ENCODE assay signal across 23 cellular contexts in the genomic region with DNA sequence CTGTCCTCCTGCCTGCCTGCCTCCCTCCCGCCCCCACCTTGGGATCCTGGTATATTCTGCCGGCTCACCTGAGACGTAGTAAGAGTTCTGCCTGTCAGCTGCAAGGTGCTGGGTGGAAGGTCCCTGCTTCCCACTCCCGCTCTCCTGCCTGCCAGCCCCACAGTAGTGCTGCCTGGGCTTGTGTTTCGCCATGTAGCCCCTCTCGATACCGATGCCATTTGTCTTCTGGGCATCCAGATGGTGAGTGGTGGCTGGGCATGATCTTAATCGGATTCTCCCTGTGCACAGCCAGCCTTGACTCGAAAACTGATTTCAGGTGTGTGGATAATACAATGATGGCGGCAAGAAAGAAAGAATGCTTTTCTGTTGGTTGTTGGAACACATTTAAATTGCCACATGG.
DNase-seq lines count a peak whose midpoint lies in the region; ATAC-seq, FAIRE-seq and TF ChIP-seq lines count a peak whose summit lies in the region.
"Had no signal": no experiment of that assay in that cellular context is flagged by ENCODE, and none has a peak within 500 bp of the region (broad histone marks: within the 10 kb centered on the region; RNA-seq: fewer than 3 reads in every experiment).

No MANE protein-coding gene starts in this region.

- H3K4me1 Mint-ChIP-seq in mesothelial cell of epicardium = peaks cover 48% of the 10 kb centered on the region
- H3K4me1 Mint-ChIP-seq in activated T-cell treated with anti-CD3 and anti-CD28 coated beads, Interleukin-2, amount 50 U/mL, for 4 hours (ENCODE audit: low read depth) = no peaks in the 10 kb centered on the region
- H3K4me1 Mint-ChIP-seq: IgD-negative memory B cell had no signal

- H3K4me3 Mint-ChIP-seq in mesothelial cell of epicardium = no peak overlapping the region
- no peak overlapping the region for H3K4me3 Mint-ChIP-seq in activated T-cell treated with anti-CD3 and anti-CD28 coated beads, Interleukin-2, amount 50 U/mL, for 4 hours
- H3K4me3 Mint-ChIP-seq: T-helper 1 cell treated with Interleukin-12 subunit alpha and Interleukin-12 subunit beta and Interleukin-4 antibody, amounts not matched to agents 30 μg/mL and 1 μg/mL, for 36 hours had no signal

- H3K27me3 Mint-ChIP-seq in mesothelial cell of epicardium (ENCODE audit: low read depth) = peaks cover 1% of the 10 kb centered on the region
- peaks cover 11% of the 10 kb centered on the region for H3K27me3 Mint-ChIP-seq in activated T-cell treated with anti-CD3 and anti-CD28 coated beads, Interleukin-2, amount 50 U/mL, for 4 hours (ENCODE audit: low read depth)

- DNase-seq in D721Med (ENCODE audit: insufficient read length, low spot score) = no peak
- DNase-seq in NCI-H82 treated with DMSO at 0.1 percent for 48 hours (lab: John Stamatoyannopoulos, UW; ENCODE audit: unreplicated experiment) = peak; percentile 26
- no peak for DNase-seq in mesothelial cell of epicardium (ENCODE audit: low spot score in 2 of 2, unreplicated experiment in 2 of 2)
- DNase-seq in activated T-cell treated with anti-CD3 and anti-CD28 coated beads, Interleukin-2, amount 50 U/mL, for 4 hours = no peak
- DNase-seq: BE2C; CD4-positive, alpha-beta memory T cell; DMS53; GF-D8; Karpas-422; MG63; NCI-H1048; NCI-H1417 treated with DMSO at 0.1 percent for 48 hours; NCI-H1930; NCI-H226; NCI-H510A treated with DMSO at 0.1 percent for 48 hours; OCI-M1 had no signal

- no peak for TF ChIP-seq CTCF in D721Med (IDR thresholded peaks at IDR 0.05; ENCODE audit: insufficient read depth, missing control alignments)
- TF ChIP-seq CTCF in mesothelial cell of epicardium (IDR thresholded peaks at IDR 0.05; ENCODE audit: unreplicated experiment) = no peak

- H3K4me1 ChIP-seq in BLaER1 = peaks cover 91% of the 10 kb centered on the region
- H3K4me1 ChIP-seq: BE2C had no signal

- H3K36me3 Mint-ChIP-seq in mesothelial cell of epicardium = no peaks in the 10 kb centered on the region
- H3K36me3 Mint-ChIP-seq in activated T-cell treated with anti-CD3 and anti-CD28 coated beads, Interleukin-2, amount 50 U/mL, for 4 hours (ENCODE audit: insufficient read depth) = no peaks in the 10 kb centered on the region
- H3K36me3 Mint-ChIP-seq: CD4-positive, alpha-beta memory T cell; IgD-negative memory B cell had no signal

- H3K4me3 ChIP-seq in BLaER1 = no peak overlapping the region
- H3K4me3 ChIP-seq: MG63, SJSA1 had no signal

- no peaks in the 10 kb centered on the region for H3K36me3 ChIP-seq in BLaER1
- H3K36me3 ChIP-seq: BE2C, MG63 had no signal

- no peak overlapping the region for H3K9ac ChIP-seq in BLaER1

- peak overlapping the region; percentile 19; the same call in 1 of the 2 replicates for H3K4me2 ChIP-seq in BLaER1

- H3K27me3 ChIP-seq in BLaER1 = no peaks in the 10 kb centered on the region
- H3K27me3 ChIP-seq: BE2C, MG63, SJSA1 had no signal

- no peak overlapping the region for H3K27ac ChIP-seq in BLaER1
- H3K27ac ChIP-seq: SJSA1 had no signal

- FAIRE-seq in D721Med (lab: Jason Lieb, UNC) = peak; percentile 67
- FAIRE-seq: H54 had no signal

- ATAC-seq in HG03469 (IDR thresholded peaks at IDR 0.05; ENCODE audit: unreplicated experiment) (no peak), GM21529 (IDR thresholded peaks at IDR 0.05; ENCODE audit: unreplicated experiment) (no peak)
- ATAC-seq in activated T-cell treated with anti-CD3 and anti-CD28 coated beads, Interleukin-2, amount 50 U/mL, for 4 hours = no peak

- peak overlapping the region; percentile 6 for H3K27ac Mint-ChIP-seq in mesothelial cell of epicardium
- H3K27ac Mint-ChIP-seq: IgD-negative memory B cell; T-helper 1 cell treated with Interleukin-12 subunit alpha and Interleukin-12 subunit beta and Interleukin-4 antibody, amounts not matched to agents 30 μg/mL and 1 μg/mL, for 36 hours had no signal

- H4K20me1 ChIP-seq in BLaER1 = peaks cover 94% of the 10 kb centered on the region

- H3K9me3 ChIP-seq in BLaER1 = no peaks in the 10 kb centered on the region
- H3K9me3 ChIP-seq: BE2C, MG63, SJSA1 had no signal

- H3K9me3 Mint-ChIP-seq in mesothelial cell of epicardium = no peaks in the 10 kb centered on the region
- no peaks in the 10 kb centered on the region for H3K9me3 Mint-ChIP-seq in activated T-cell treated with anti-CD3 and anti-CD28 coated beads, Interleukin-2, amount 50 U/mL, for 4 hours
- H3K9me3 Mint-ChIP-seq: CD4-positive, alpha-beta memory T cell; IgD-negative memory B cell; T-helper 1 cell treated with Interleukin-12 subunit alpha and Interleukin-12 subunit beta and Interleukin-4 antibody, amounts not matched to agents 30 μg/mL and 1 μg/mL, for 36 hours had no signal
